ENCODE assay signal across 1 cellular context in the genomic region with DNA sequence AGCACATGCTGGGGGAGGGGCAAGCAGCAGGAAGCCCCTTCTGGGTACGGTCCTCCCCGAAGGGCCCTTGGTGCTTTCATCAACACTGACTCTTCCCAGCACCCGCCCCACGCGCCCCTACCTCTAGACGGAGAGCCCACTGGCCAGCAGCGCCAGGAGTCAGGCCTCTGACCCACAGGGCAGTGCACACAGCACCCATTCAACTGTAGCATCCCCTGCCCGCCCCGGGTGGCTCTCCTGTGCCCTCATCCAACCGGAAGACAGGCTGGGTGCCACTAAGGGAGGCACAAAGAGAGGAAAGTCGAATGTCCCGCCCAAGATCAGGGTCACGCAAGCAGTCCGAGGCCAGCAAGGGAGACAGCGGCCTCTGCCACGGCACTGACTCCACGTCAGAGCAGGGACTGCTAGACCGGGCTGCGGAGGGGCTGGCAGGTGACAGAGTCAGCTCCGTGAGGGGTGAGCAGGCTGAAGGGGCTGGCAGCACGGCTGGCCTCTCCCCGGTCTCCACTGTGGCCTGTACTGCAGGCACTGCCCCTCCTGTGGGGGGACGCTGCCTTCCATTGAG.
TF ChIP-seq lines count a peak whose summit lies in the region.

No MANE protein-coding gene starts in this region.

TF ChIP-seq in HEK293, 187 proteins besides CTCF, POLR2A, EP300 and RAD21 (continued from another document):
- TF ChIP-seq, protein P1, sequence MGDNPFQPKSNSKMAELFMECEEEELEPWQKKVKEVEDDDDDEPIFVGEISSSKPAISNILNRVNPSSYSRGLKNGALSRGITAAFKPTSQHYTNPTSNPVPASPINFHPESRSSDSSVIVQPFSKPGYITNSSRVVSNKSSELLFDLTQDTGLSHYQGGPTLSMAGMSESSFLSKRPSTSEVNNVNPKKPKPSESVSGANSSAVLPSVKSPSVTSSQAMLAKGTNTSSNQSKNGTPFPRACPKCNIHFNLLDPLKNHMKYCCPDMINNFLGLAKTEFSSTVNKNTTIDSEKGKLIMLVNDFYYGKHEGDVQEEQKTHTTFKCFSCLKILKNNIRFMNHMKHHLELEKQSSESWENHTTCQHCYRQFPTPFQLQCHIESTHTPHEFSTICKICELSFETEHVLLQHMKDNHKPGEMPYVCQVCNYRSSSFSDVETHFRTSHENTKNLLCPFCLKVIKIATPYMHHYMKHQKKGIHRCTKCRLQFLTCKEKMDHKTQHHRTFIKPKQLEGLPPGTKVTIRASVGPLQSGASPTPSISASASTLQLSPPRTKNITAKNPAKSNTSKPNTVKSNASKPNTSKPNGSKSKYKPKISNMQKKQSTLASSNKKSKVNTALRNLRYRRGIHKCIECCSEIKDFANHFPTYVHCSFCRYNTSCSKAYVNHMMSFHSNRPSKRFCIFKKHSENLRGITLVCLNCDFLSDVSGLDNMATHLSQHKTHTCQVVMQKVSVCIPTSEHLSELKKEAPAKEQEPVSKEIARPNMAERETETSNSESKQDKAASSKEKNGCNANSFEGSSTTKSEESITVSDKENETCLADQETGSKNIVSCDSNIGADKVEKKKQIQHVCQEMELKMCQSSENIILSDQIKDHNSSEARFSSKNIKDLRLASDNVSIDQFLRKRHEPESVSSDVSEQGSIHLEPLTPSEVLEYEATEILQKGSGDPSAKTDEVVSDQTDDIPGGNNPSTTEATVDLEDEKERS (tag by site-specific recombination; IDR thresholded peaks at IDR 0.05) = no peak
